ENCODE assay signal across 22 cellular contexts in the genomic region with DNA sequence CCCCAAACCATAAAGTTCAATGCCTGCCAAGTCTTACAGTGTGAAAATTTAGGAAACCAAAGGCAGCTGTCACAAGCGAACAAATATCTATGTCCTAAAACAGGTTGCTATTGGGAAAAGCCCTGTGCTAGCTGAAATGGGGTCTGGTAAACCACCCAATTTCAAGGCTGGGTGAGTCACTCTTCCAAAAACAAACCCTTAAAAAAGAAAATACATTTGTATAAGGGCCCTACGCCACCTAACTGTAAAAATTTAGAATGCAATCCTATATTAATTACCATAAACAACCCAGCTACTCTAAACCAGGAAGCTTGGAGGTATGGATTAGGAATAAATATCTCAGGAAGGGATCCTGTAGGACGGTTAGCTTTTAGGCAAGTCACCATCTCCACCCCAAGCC. TPM values are rescaled to one million over a fixed set of nuclear protein-coding genes. Genes with fewer than 3 reads are reported as not detected.
DNase-seq lines count a peak whose midpoint lies in the region; ATAC-seq and TF ChIP-seq lines count a peak whose summit lies in the region.
"Had no signal": no experiment of that assay in that cellular context is flagged by ENCODE, and none has a peak within 500 bp of the region (broad histone marks: within the 10 kb centered on the region; RNA-seq: fewer than 3 reads in every experiment).

No MANE protein-coding gene starts in this region.

- H3K27me3 ChIP-seq in SK-N-SH (ENCODE audit: insufficient read depth) (no peaks in the 10 kb centered on the region), left lung (no peaks in the 10 kb centered on the region), hepatocyte (no peaks in the 10 kb centered on the region)
- H3K27me3 ChIP-seq: pancreas, Peyer's patch, tibial nerve had no signal

- peaks cover 6% of the 10 kb centered on the region for H3K27me3 Mint-ChIP-seq in chondrocyte (ENCODE audit: low read depth)

- H3K4me3 ChIP-seq in SK-N-SH (ENCODE audit: low read depth in 2 of 2, low read length in 1 of 2) (no peak overlapping the region), left lung (no peak overlapping the region), hepatocyte (no peak overlapping the region)
- H3K4me3 ChIP-seq: pancreas, Peyer's patch, tibial nerve had no signal

- no peaks in the 10 kb centered on the region for H3F3A ChIP-seq in SK-N-SH (replicated peaks; ENCODE audit: insufficient read depth)

- no peak overlapping the region for H3K4me2 ChIP-seq in SK-N-SH
- no peak overlapping the region for H3K4me2 ChIP-seq in hepatocyte

- H3K4me3 Mint-ChIP-seq in chondrocyte (ENCODE audit: unreplicated experiment): no peak overlapping the region
- H3K4me3 Mint-ChIP-seq: CD8-positive, alpha-beta T cell had no signal

- H3K27ac ChIP-seq in SK-N-SH (ENCODE audit: low read depth in 2 of 2, low read length in 1 of 2) (no peak overlapping the region), left lung (no peak overlapping the region), hepatocyte (no peak overlapping the region)
- H3K27ac ChIP-seq: pancreas, Peyer's patch, tibial nerve had no signal

- no peak overlapping the region for H3K9ac ChIP-seq in SK-N-SH

- no peak overlapping the region for H2AFZ ChIP-seq in SK-N-SH (ENCODE audit: low read depth)
- no peak overlapping the region for H2AFZ ChIP-seq in hepatocyte

- no peak overlapping the region for H3K27ac Mint-ChIP-seq in chondrocyte (ENCODE audit: unreplicated experiment)
- H3K27ac Mint-ChIP-seq: CD8-positive, alpha-beta T cell had no signal

- H3K36me3 Mint-ChIP-seq in chondrocyte (ENCODE audit: low read depth): peaks cover 7% of the 10 kb centered on the region
- H3K36me3 Mint-ChIP-seq: CD8-positive, alpha-beta T cell had no signal

- no peaks in the 10 kb centered on the region for H3K79me2 ChIP-seq in SK-N-SH (ENCODE audit: insufficient read depth)
- H3K79me2 ChIP-seq in hepatocyte: no peaks in the 10 kb centered on the region

- H3K9me3 Mint-ChIP-seq in chondrocyte (ENCODE audit: low read depth): peaks cover 18% of the 10 kb centered on the region

- no peak for TF ChIP-seq RAD21 in SK-N-SH (IDR thresholded peaks at IDR 0.05; ENCODE audit: low read length)

- H3K36me3 ChIP-seq in SK-N-SH (replicated peaks in 1 of 2; ENCODE audit: control insufficient read depth in 1 of 2, insufficient read depth in 2 of 2, low read length in 1 of 2) (no peaks in the 10 kb centered on the region), left lung (no peaks in the 10 kb centered on the region), hepatocyte (replicated peaks; ENCODE audit: insufficient read depth, low read depth) (no peaks in the 10 kb centered on the region)
- H3K36me3 ChIP-seq: pancreas, Peyer's patch, tibial nerve had no signal

- H3K9me2 ChIP-seq in SK-N-SH (no peaks in the 10 kb centered on the region), hepatocyte (replicated peaks; ENCODE audit: insufficient read depth) (no peaks in the 10 kb centered on the region)

- POLR2A ChIA-PET in SK-N-SH (lab: Yijun Ruan, JAX): no interaction called here

- H3K4me1 ChIP-seq in SK-N-SH (ENCODE audit: control insufficient read depth in 1 of 2, insufficient read depth in 2 of 2, low read depth in 1 of 2, low read length in 1 of 2): no peaks in the 10 kb centered on the region
- H3K4me1 ChIP-seq in left lung: no peaks in the 10 kb centered on the region
- H3K4me1 ChIP-seq in hepatocyte (ENCODE audit: insufficient read depth): peaks cover 16% of the 10 kb centered on the region
- H3K4me1 ChIP-seq: pancreas, Peyer's patch, tibial nerve had no signal

- no peaks in the 10 kb centered on the region for H4K20me1 ChIP-seq in SK-N-SH (ENCODE audit: insufficient read depth)
- H4K20me1 ChIP-seq in hepatocyte (ENCODE audit: insufficient read depth, poor library complexity, severe bottlenecking): no peaks in the 10 kb centered on the region

- no peaks in the 10 kb centered on the region for H3K4me1 Mint-ChIP-seq in chondrocyte (ENCODE audit: low read depth)

- H3K9me3 ChIP-seq in SK-N-SH (no peaks in the 10 kb centered on the region; the same call in 1 of the 2 replicates), left lung (peaks cover 0 to 14% of the 10 kb centered on the region in 2 donors), hepatocyte (ENCODE audit: low read depth) (peaks cover 6% of the 10 kb centered on the region)
- H3K9me3 ChIP-seq: pancreas had no signal

- peak; percentile 9; the same call in 1 of the 2 replicates for TF ChIP-seq CTCF in SK-N-SH (IDR thresholded peaks at IDR 0.05)
- TF ChIP-seq CTCF in chondrocyte (IDR thresholded peaks at IDR 0.05): peak; percentile 38
- TF ChIP-seq CTCF in left lung (IDR thresholded peaks at IDR 0.05): no peak
- TF ChIP-seq CTCF in hepatocyte (IDR thresholded peaks at IDR 0.05; ENCODE audit: poor library complexity): no peak

- intact Hi-C loops in left lung (cut with DNase I): no loop called here

- CTCF ChIA-PET in SK-N-SH (lab: Yijun Ruan, JAX): interaction anchor here (0.7 to 2.6 kb wide), 6 partner anchors 10 to 223 kb away, joined by 3 to 11 read pairs (median 4); no protein-coding TSS in a partner anchor

- 53% methylated on average over 3 of the region's 3 CpGs for WGBS in SK-N-SH (ENCODE audit: low lambda C conversion rate)
- WGBS in hepatocyte (ENCODE audit: low lambda C conversion rate, missing lambda C conversion rate): 95% methylated on average over 3 of the region's 3 CpGs

- DNase-seq in SK-N-SH (no peak), OCI-M1 (lab: John Stamatoyannopoulos, UW) (peak; percentile 9), chondrocyte (ENCODE audit: low spot score) (no peak), pons (ENCODE audit: low spot score) (no peak), left lung (no peak), hepatocyte (ENCODE audit: low spot score) (no peak)
- DNase-seq: activated CD4-positive, alpha-beta T cell treated with anti-CD3 and anti-CD28 coated beads for 1 hour; activated CD8-positive, alpha-beta memory T cell treated with anti-CD3 and anti-CD28 coated beads, Interleukin-2, amount 50 U/mL, for 4 hours; activated naive CD4-positive, alpha-beta T cell treated with Interleukin-2 at 50 U/mL for 16 hours; CD8-positive, alpha-beta T cell; KG1; left colon; NCI-H187 treated with DMSO at 0.1 percent for 48 hours; NCI-H69; pancreas; Peyer's patch; T-helper 2 cell had no signal

- ATAC-seq in SK-N-SH treated with all-trans-retinoic acid at 6 μM for 48 hours (no peak), left lung (no peak), HG03565 (IDR thresholded peaks at IDR 0.05; ENCODE audit: unreplicated experiment) (no peak)
- ATAC-seq: CD8-positive, alpha-beta T cell; pancreas had no signal

- no peak for TF ChIP-seq EP300 in SK-N-SH (IDR thresholded peaks at IDR 0.05; ENCODE audit: borderline replicate concordance in 1 of 2, low read depth in 1 of 2, low read length in 1 of 2)

TF ChIP-seq in SK-N-SH, 30 proteins besides CTCF, POLR2A, EP300 and RAD21 (continues in another document):
- TF ChIP-seq GABPA (IDR thresholded peaks at IDR 0.05; ENCODE audit: low read depth): no peak
- TF ChIP-seq RFX5 (IDR thresholded peaks at IDR 0.05; ENCODE audit: low read length): no peak

TF ChIP-seq in SK-N-SH treated with all-trans-retinoic acid at 6 μM for 48 hours, 23 proteins besides CTCF, POLR2A, EP300 and RAD21 (continues in another document):
- TF ChIP-seq PPARA (CRISPR knock-in tag; IDR thresholded peaks at IDR 0.05; ENCODE audit: borderline replicate concordance) (no peak), ISL1 (CRISPR knock-in tag; IDR thresholded peaks at IDR 0.05) (no peak), SNAI2 (CRISPR knock-in tag; IDR thresholded peaks at IDR 0.05) (no peak), RARB (CRISPR knock-in tag; IDR thresholded peaks at IDR 0.05) (no peak), TCF4 (CRISPR knock-in tag; IDR thresholded peaks at IDR 0.05; ENCODE audit: borderline replicate concordance) (no peak), OSR1 (CRISPR knock-in tag; IDR thresholded peaks at IDR 0.05) (no peak), ARNTL (CRISPR knock-in tag; IDR thresholded peaks at IDR 0.05; ENCODE audit: borderline replicate concordance, low read depth) (no peak), ZNF8 (CRISPR knock-in tag; IDR thresholded peaks at IDR 0.05) (no peak), BACH2 (CRISPR knock-in tag; IDR thresholded peaks at IDR 0.05; ENCODE audit: borderline replicate concordance) (no peak), CSDC2 (CRISPR knock-in tag; IDR thresholded peaks at IDR 0.05) (no peak), ZFP30 (CRISPR knock-in tag; IDR thresholded peaks at IDR 0.05) (no peak), ESRRG (CRISPR knock-in tag; IDR thresholded peaks at IDR 0.05) (no peak)
- TF ChIP-seq, protein P1, sequence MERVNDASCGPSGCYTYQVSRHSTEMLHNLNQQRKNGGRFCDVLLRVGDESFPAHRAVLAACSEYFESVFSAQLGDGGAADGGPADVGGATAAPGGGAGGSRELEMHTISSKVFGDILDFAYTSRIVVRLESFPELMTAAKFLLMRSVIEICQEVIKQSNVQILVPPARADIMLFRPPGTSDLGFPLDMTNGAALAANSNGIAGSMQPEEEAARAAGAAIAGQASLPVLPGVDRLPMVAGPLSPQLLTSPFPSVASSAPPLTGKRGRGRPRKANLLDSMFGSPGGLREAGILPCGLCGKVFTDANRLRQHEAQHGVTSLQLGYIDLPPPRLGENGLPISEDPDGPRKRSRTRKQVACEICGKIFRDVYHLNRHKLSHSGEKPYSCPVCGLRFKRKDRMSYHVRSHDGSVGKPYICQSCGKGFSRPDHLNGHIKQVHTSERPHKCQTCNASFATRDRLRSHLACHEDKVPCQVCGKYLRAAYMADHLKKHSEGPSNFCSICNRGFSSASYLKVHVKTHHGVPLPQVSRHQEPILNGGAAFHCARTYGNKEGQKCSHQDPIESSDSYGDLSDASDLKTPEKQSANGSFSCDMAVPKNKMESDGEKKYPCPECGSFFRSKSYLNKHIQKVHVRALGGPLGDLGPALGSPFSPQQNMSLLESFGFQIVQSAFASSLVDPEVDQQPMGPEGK (CRISPR knock-in tag; IDR thresholded peaks at IDR 0.05; ENCODE audit: borderline replicate concordance): no peak
- TF ChIP-seq, protein P2, sequence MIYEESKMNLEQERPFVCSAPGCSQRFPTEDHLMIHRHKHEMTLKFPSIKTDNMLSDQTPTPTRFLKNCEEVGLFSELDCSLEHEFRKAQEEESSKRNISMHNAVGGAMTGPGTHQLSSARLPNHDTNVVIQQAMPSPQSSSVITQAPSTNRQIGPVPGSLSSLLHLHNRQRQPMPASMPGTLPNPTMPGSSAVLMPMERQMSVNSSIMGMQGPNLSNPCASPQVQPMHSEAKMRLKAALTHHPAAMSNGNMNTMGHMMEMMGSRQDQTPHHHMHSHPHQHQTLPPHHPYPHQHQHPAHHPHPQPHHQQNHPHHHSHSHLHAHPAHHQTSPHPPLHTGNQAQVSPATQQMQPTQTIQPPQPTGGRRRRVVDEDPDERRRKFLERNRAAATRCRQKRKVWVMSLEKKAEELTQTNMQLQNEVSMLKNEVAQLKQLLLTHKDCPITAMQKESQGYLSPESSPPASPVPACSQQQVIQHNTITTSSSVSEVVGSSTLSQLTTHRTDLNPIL (CRISPR knock-in tag; IDR thresholded peaks at IDR 0.05; ENCODE audit: low read depth): no peak

RNA-seq across cellular contexts. Expression of gene PRMT8, which starts 32.1 kb away (rescaled TPM):
- polyA plus RNA-seq in SK-N-SH (2012; rRNA removed) (not detected in 2 replicates), hepatocyte (not detected in 2 replicates)
- polyA plus RNA-seq in SK-N-SH (2012; cell fraction: cytosol; rRNA removed): not detected in 2 replicates
- polyA plus RNA-seq in SK-N-SH (2012; cell fraction: nucleus; rRNA removed): not detected in 2 replicates
- total RNA-seq in chondrocyte (not detected in 3 replicates), left lung (under 1 TPM; 0.16 to 0.26 TPM), hepatocyte (not detected in 2 replicates)
- total RNA-seq: CD8-positive, alpha-beta T cell; dermis microvascular lymphatic vessel endothelial cell; left colon; Peyer's patch; skeletal muscle tissue; tibial nerve had no signal

Comparison
In these comparisons a context has a peak if more than half of its experiments do, and no peak if none do; other contexts are left out.
1. CTCF ChIP-seq: peak in SK-N-SH (single experiment) and chondrocyte (single experiment); none in left lung (0 of 2) and hepatocyte (single experiment).